ENCODE assay signal across 12 cellular contexts in genomic region chr7:26186364-26187311, GRCh38. TPM values are rescaled to one million over a fixed set of nuclear protein-coding genes. Genes with fewer than 3 reads are reported as not detected.
A peak's percentile ranks its signal among the peaks of the same experiment; 100 is the strongest.
DNase-seq lines count a peak whose midpoint lies in the region; ATAC-seq, FAIRE-seq and TF ChIP-seq lines count a peak whose summit lies in the region.
"Had no signal": no experiment of that assay in that cellular context is flagged by ENCODE, and none has a peak within 500 bp of the region (broad histone marks: within the 10 kb centered on the region; RNA-seq: fewer than 3 reads in every experiment).

No MANE protein-coding gene starts in this region.

- no TSS peak for BruUV-seq in A673 (replicated peaks; lab: Mats Ljungman, UMichigan)

- H3K4me1 ChIP-seq in endodermal cell (ENCODE audit: control insufficient read depth, insufficient read depth, low read length), result no peaks in the 10 kb centered on the region
- no peaks in the 10 kb centered on the region for H3K4me1 ChIP-seq in A673 (ENCODE audit: insufficient read depth, low read length, poor library complexity, severe bottlenecking)
- peaks cover 3% of the 10 kb centered on the region for H3K4me1 ChIP-seq in right cardiac atrium (ENCODE audit: control insufficient read depth, insufficient read depth, low read length)

- CTCF ChIA-PET in activated naive CD4-positive, alpha-beta T cell treated with anti-CD3 and anti-CD28 coated beads for 36 hours (lab: Charles Lee), result interaction anchor here (0.7 to 3.4 kb wide), 5 partner anchors 11 to 294 kb away, joined by 3 to 35 read pairs (median 4); no protein-coding TSS in a partner anchor
- CTCF ChIA-PET in A673 (lab: Charles Lee), result interaction anchor here (1.0 kb wide), 1 partner anchor 96 kb away, joined by 4 read pairs; no protein-coding TSS in a partner anchor

- H3K9ac ChIP-seq in endodermal cell (ENCODE audit: extremely low read depth, low read length, poor library complexity, severe bottlenecking), result no peak overlapping the region

- H3K4me3 ChIP-seq in endodermal cell (ENCODE audit: low read length) (no peak overlapping the region), A673 (ENCODE audit: low read depth, low read length, poor library complexity, severe bottlenecking) (no peak overlapping the region), right cardiac atrium (ENCODE audit: low read length) (no peak overlapping the region)

- intact Hi-C loops in activated naive CD4-positive, alpha-beta T cell treated with anti-CD3 and anti-CD28 coated beads for 36 hours (cut with micrococcal nuclease), result loop anchor here (5.0 kb wide), 1 partner anchor 294 kb away; no protein-coding TSS in a partner anchor
- intact Hi-C loops in A673 (cut with micrococcal nuclease; ENCODE audit: unreplicated experiment) (no loop called here), right cardiac atrium (cut with DNase I) (no loop called here)

- 97 to 100% methylated on average over 2 to 5 of the region's 5 CpGs for WGBS in endodermal cell (ENCODE audit: insufficient coverage in 1 of 2, insufficient read length in 1 of 2), 2 experiments
- 82% methylated on average over 5 of the region's 5 CpGs for WGBS in right cardiac atrium

- TF ChIP-seq CTCF in endodermal cell (conservative IDR thresholded peaks at IDR 0.05), result no peak
- TF ChIP-seq CTCF in type B pancreatic cell (conservative IDR thresholded peaks at IDR 0.05), result no peak
- no peak for TF ChIP-seq CTCF in A673 (conservative IDR thresholded peaks at IDR 0.05; ENCODE audit: low read depth, low read length)

- FAIRE-seq in RCC 7860 (lab: Jason Lieb, UNC), result peak; percentile 52

- H3K27ac ChIP-seq in endodermal cell (ENCODE audit: low read depth, low read length) (no peak overlapping the region), A673 (ENCODE audit: low read depth, low read length, poor library complexity, severe bottlenecking) (no peak overlapping the region), right cardiac atrium (ENCODE audit: low read length) (no peak overlapping the region)

- H3K9me3 ChIP-seq in endodermal cell (ENCODE audit: control insufficient read depth, low read length), result no peaks in the 10 kb centered on the region
- no peaks in the 10 kb centered on the region for H3K9me3 ChIP-seq in A673 (ENCODE audit: low read depth, low read length, poor library complexity, severe bottlenecking)
- H3K9me3 ChIP-seq in right cardiac atrium (ENCODE audit: control insufficient read depth, low read length), result no peaks in the 10 kb centered on the region

- H3K4me1 Mint-ChIP-seq in activated naive CD4-positive, alpha-beta T cell treated with anti-CD3 and anti-CD28 coated beads for 36 hours (ENCODE audit: low read depth), result peaks cover 67% of the 10 kb centered on the region
- H3K4me1 Mint-ChIP-seq in endodermal cell (no peaks in the 10 kb centered on the region), type B pancreatic cell (ENCODE audit: unreplicated experiment) (peaks cover 6% of the 10 kb centered on the region)

- H3K27me3 ChIP-seq in endodermal cell (ENCODE audit: control insufficient read depth, insufficient read depth, low read length, poor library complexity, severe bottlenecking) (no peaks in the 10 kb centered on the region), A673 (replicated peaks; ENCODE audit: insufficient read depth, low read depth, low read length, poor library complexity) (no peaks in the 10 kb centered on the region), right cardiac atrium (ENCODE audit: control insufficient read depth, insufficient read depth) (no peaks in the 10 kb centered on the region)

- POLR2A ChIA-PET in A673 (lab: Charles Lee; ENCODE audit: low non-redundant PET), result no interaction called here

- H3K4me3 Mint-ChIP-seq in activated naive CD4-positive, alpha-beta T cell treated with anti-CD3 and anti-CD28 coated beads for 36 hours, result no peak overlapping the region
- no peak overlapping the region for H3K4me3 Mint-ChIP-seq in endodermal cell
- H3K4me3 Mint-ChIP-seq in type B pancreatic cell, result no peak overlapping the region

- H3K27me3 Mint-ChIP-seq in activated naive CD4-positive, alpha-beta T cell treated with anti-CD3 and anti-CD28 coated beads for 36 hours (ENCODE audit: low read depth), result no peaks in the 10 kb centered on the region
- H3K27me3 Mint-ChIP-seq in endodermal cell (ENCODE audit: insufficient read depth) (no peaks in the 10 kb centered on the region), type B pancreatic cell (no peaks in the 10 kb centered on the region)

- peaks cover 52% of the 10 kb centered on the region for H3K36me3 Mint-ChIP-seq in activated naive CD4-positive, alpha-beta T cell treated with anti-CD3 and anti-CD28 coated beads for 36 hours (ENCODE audit: low read depth)
- H3K36me3 Mint-ChIP-seq in endodermal cell (ENCODE audit: low read depth), result peaks cover 38% of the 10 kb centered on the region
- H3K36me3 Mint-ChIP-seq in type B pancreatic cell, result peaks cover 31% of the 10 kb centered on the region

- ATAC-seq in GM21381 (IDR thresholded peaks at IDR 0.05; ENCODE audit: unreplicated experiment) (no peak), right cardiac atrium (no peak)

- H3K36me3 ChIP-seq in endodermal cell (ENCODE audit: control insufficient read depth, insufficient read depth, low read length) (peaks cover 54% of the 10 kb centered on the region), A673 (ENCODE audit: insufficient read depth, low read length, poor library complexity, severe bottlenecking) (peaks cover 42% of the 10 kb centered on the region)

- H3K9me3 Mint-ChIP-seq in activated naive CD4-positive, alpha-beta T cell treated with anti-CD3 and anti-CD28 coated beads for 36 hours, result no peaks in the 10 kb centered on the region
- H3K9me3 Mint-ChIP-seq in endodermal cell, result no peaks in the 10 kb centered on the region
- H3K9me3 Mint-ChIP-seq in type B pancreatic cell, result no peaks in the 10 kb centered on the region

- H3K27ac Mint-ChIP-seq in activated naive CD4-positive, alpha-beta T cell treated with anti-CD3 and anti-CD28 coated beads for 36 hours, result peak overlapping the region; percentile 85
- H3K27ac Mint-ChIP-seq in endodermal cell (peak overlapping the region; percentile 56), type B pancreatic cell (peak overlapping the region; percentile 66)

- DNase-seq in activated naive CD4-positive, alpha-beta T cell treated with anti-CD3 and anti-CD28 coated beads for 36 hours, result no peak
- DNase-seq in activated naive CD4-positive, alpha-beta T cell treated with anti-CD3 and anti-CD28 coated beads, Interleukin-2, amount 50 U/mL, for 16 hours, result no peak
- no peak for DNase-seq in RCC 7860 (ENCODE audit: low spot score)
- no peak for DNase-seq in endodermal cell
- no peak for DNase-seq in type B pancreatic cell (ENCODE audit: extremely low spot score, unreplicated experiment)
- DNase-seq in A673 (ENCODE audit: low spot score), result no peak
- DNase-seq in right cardiac atrium, result no peak
- DNase-seq: activated CD8-positive, alpha-beta memory T cell treated with anti-CD3 and anti-CD28 coated beads, Interleukin-2, amount 50 U/mL, for 4 hours; dermis blood vessel endothelial cell; midbrain; substantia nigra had no signal

RNA-seq across cellular contexts. Expression of gene HNRNPA2B1, which starts 13.9 kb away (rescaled TPM):
- total RNA-seq in activated naive CD4-positive, alpha-beta T cell treated with anti-CD3 and anti-CD28 coated beads for 36 hours, result 100 to 1,000 TPM; 925 to 950 TPM
- total RNA-seq in endodermal cell, result 1,000 to 10,000 TPM in 1 of 2 donors, 100 to 1,000 TPM in 1; 913 to 1,007 TPM
- polyA plus RNA-seq in endodermal cell (2013, experiment 1 of 2), result 1,106 TPM
- 1,007 TPM for polyA plus RNA-seq in endodermal cell (2013, experiment 2 of 2)
- 441 and 733 TPM in 2 replicates for total RNA-seq in type B pancreatic cell (ENCODE audit: low replicate concordance)
- 1,150 and 1,229 TPM in 2 replicates for total RNA-seq in A673 (2021)
- 100 to 1,000 TPM; 353 to 383 (median 368) TPM for total RNA-seq in right cardiac atrium
- 521 TPM for polyA plus RNA-seq in right cardiac atrium

RNA-seq across cellular contexts. Expression of gene CBX3, which starts 14.9 kb away (rescaled TPM):
- 100 to 1,000 TPM; 260 to 273 TPM for total RNA-seq in activated naive CD4-positive, alpha-beta T cell treated with anti-CD3 and anti-CD28 coated beads for 36 hours
- total RNA-seq in endodermal cell (100 to 1,000 TPM; 213 to 219 TPM), type B pancreatic cell (ENCODE audit: low replicate concordance) (108 and 188 TPM in 2 replicates), A673 (2021) (228 TPM in 2 replicates), right cardiac atrium (10 to 100 TPM; 68.1 to 82.5 (median 72.2) TPM)
- 277 TPM for polyA plus RNA-seq in endodermal cell (2013, experiment 1 of 2)
- polyA plus RNA-seq in endodermal cell (2013, experiment 2 of 2), result 276 TPM
- 61.2 TPM for polyA plus RNA-seq in right cardiac atrium

RNA-seq across cellular contexts. Expression of gene NFE2L3, which starts 34.6 kb away (rescaled TPM):
- total RNA-seq in activated naive CD4-positive, alpha-beta T cell treated with anti-CD3 and anti-CD28 coated beads for 36 hours, result 10 to 100 TPM; 12.5 to 12.9 TPM
- total RNA-seq in endodermal cell, result 10 to 100 TPM; 20.2 to 48.4 TPM
- polyA plus RNA-seq in endodermal cell (2013, experiment 1 of 2), result 14.4 TPM
- 11.3 TPM for polyA plus RNA-seq in endodermal cell (2013, experiment 2 of 2)
- total RNA-seq in type B pancreatic cell (ENCODE audit: low replicate concordance), result 6.5 and 10.5 TPM in 2 replicates
- 8.5 and 8.6 TPM in 2 replicates for total RNA-seq in A673 (2021)
- total RNA-seq in right cardiac atrium, result 1 to 10 TPM in 2 of 4 donors, under 1 TPM in 2; 0.32 to 1.3 (median 1.00) TPM
- 1.1 TPM for polyA plus RNA-seq in right cardiac atrium
